In the genomic region with DNA sequence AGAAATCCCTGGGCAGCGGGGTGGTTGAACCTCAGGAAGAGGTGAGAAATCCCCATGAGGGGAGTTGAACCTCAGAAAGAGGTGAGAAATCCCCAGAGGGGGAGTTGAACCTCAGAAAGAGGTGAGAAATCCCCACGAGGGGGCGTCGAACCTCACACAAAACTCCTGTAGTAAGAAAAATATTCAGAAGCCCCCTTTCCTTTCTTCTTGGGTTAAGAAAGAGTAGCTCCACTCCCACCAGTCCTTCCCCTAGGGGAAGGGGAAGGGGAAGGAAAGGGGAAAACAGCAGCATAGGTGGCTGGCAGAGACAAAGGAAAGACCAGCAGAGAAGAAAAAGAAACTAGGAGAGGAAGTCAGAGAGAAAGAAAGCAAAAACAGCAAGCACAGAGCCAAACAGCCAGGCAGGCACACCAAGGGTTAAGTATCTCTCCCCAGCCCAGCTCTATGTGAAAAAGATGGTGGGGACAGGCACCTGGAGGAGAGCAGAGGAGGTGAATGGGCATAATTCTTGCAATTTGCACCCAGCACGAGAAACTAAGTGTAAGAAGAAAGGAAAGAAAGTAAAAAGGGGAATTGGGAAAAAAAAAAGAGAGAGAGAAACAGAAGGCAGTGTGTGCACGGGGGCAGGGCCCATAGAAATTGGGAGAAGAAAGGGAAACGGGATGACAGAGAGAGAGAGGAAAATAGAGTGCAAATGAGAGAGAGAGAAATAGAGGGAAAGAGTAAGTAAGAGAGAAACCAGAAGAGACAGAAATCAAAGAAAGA, we compare ENCODE assay signal across 1 cellular context.
TF ChIP-seq lines count a peak whose summit lies in the region.

No MANE protein-coding gene starts in this region.

TF ChIP-seq in HCT116, 20 proteins besides CTCF, POLR2A, EP300 and RAD21 (continued from another document):
- TF ChIP-seq ZNF274 (IDR thresholded peaks at IDR 0.05; ENCODE audit: low read depth, low read length) (no peak), TCF7L2 (IDR thresholded peaks at IDR 0.05; ENCODE audit: borderline replicate concordance, extremely low read depth, insufficient read depth, insufficient read length) (no peak)
